28 cellular contexts compared by ENCODE assay signal in genomic region chr11:72307439-72307838, GRCh38.
"Had no signal": no experiment of that assay in that cellular context is flagged by ENCODE, and none has a peak within 500 bp of the region (broad histone marks: within the 10 kb centered on the region; RNA-seq: fewer than 3 reads in every experiment).

No MANE protein-coding gene starts in this region.

- H3K9me3 ChIP-seq: breast epithelium, heart right ventricle, pancreas, psoas muscle, stomach, thyroid gland, upper lobe of left lung, vagina had no signal

- H3K4me3 Mint-ChIP-seq: activated CD4-positive, alpha-beta memory T cell treated with anti-CD3 and anti-CD28 coated beads, Interleukin-2, amount 10 ng/mL, durations not matched to agents 7 days and 5 days; activated CD4-positive, alpha-beta T cell treated with anti-CD3 and anti-CD28 coated beads, Interleukin-2, amount 10 ng/mL, durations not matched to agents 7 days and 5 days; activated T-cell treated with anti-CD3 and anti-CD28 coated beads, Interleukin-2, amount 50 U/mL, for 24 hours; dendritic cell treated with granulocyte-macrophage colony-stimulating factor and Interleukin-4, amounts not matched to agents 40 ng/mL and 50 ng/mL, for 4 days; endodermal cell; mesothelial cell of epicardium; naive thymus-derived CD4-positive, alpha-beta T cell; neural crest cell; stimulated activated naive B cell treated with anti-CD40 and anti-IgM and Interleukin-4, amounts not matched to agents 10 μg/mL and 1 μg/mL and 100 μg/mL, for 72 hours had no signal

- H3K9me3 Mint-ChIP-seq: activated CD4-positive, alpha-beta memory T cell treated with anti-CD3 and anti-CD28 coated beads, Interleukin-2, amount 10 ng/mL, durations not matched to agents 7 days and 5 days; activated CD4-positive, alpha-beta T cell treated with anti-CD3 and anti-CD28 coated beads, Interleukin-2, amount 10 ng/mL, durations not matched to agents 7 days and 5 days; activated T-cell treated with anti-CD3 and anti-CD28 coated beads, Interleukin-2, amount 50 U/mL, for 24 hours; dendritic cell treated with granulocyte-macrophage colony-stimulating factor and Interleukin-4, amounts not matched to agents 40 ng/mL and 50 ng/mL, for 4 days; endodermal cell; mesothelial cell of epicardium; naive thymus-derived CD4-positive, alpha-beta T cell; neural crest cell; stimulated activated naive B cell treated with anti-CD40 and anti-IgM and Interleukin-4, amounts not matched to agents 10 μg/mL and 1 μg/mL and 100 μg/mL, for 72 hours had no signal

- H3K4me3 ChIP-seq: breast epithelium, heart right ventricle, pancreas, psoas muscle, smooth muscle cell, stomach, thyroid gland, upper lobe of left lung, vagina had no signal

- DNase-seq: activated CD4-positive, alpha-beta memory T cell treated with anti-CD3 and anti-CD28 coated beads, Interleukin-2, amount 10 ng/mL, durations not matched to agents 7 days and 5 days; activated CD4-positive, alpha-beta T cell treated with anti-CD3 and anti-CD28 coated beads, Interleukin-2, amount 10 ng/mL, durations not matched to agents 7 days and 5 days; activated CD4-positive, CD25-positive, alpha-beta regulatory T cell treated with anti-CD3 and anti-CD28 coated beads, Interleukin-2, amount 50 U/mL, for 72 hours; activated CD8-positive, alpha-beta memory T cell treated with anti-CD3 and anti-CD28 coated beads, Interleukin-2, amount 50 U/mL, for 48 hours; activated gamma-delta T cell; activated naive CD4-positive, alpha-beta T cell treated with anti-CD3 and anti-CD28 coated beads, Interleukin-2, amount 50 U/mL, for 16 hours; activated T-cell treated with anti-CD3 and anti-CD28 coated beads, Interleukin-2, amount 50 U/mL, for 24 hours; central memory CD4-positive, alpha-beta T cell; endodermal cell; foreskin fibroblast; heart right ventricle; naive thymus-derived CD4-positive, alpha-beta T cell; nucleus accumbens; pancreas; psoas muscle; stimulated activated CD4-positive, alpha-beta T cell treated with anti-CD3 and anti-CD28 coated beads, Interleukin-15, amount 100 ng/mL, for 24 hours; stimulated activated CD4-positive, alpha-beta T cell treated with anti-CD3 and anti-CD28 coated beads, Interleukin-2, amount 100 ng/mL, for 24 hours; stimulated activated naive B cell treated with anti-CD40 and anti-IgM and Interleukin-4, amounts not matched to agents 10 μg/mL and 1 μg/mL and 100 μg/mL, for 72 hours; stomach; thyroid gland; upper lobe of left lung had no signal

- H3K36me3 ChIP-seq: breast epithelium had no signal

- H3K4me1 Mint-ChIP-seq: activated CD4-positive, alpha-beta memory T cell treated with anti-CD3 and anti-CD28 coated beads, Interleukin-2, amount 10 ng/mL, durations not matched to agents 7 days and 5 days; endodermal cell had no signal

- H3K27me3 ChIP-seq: breast epithelium, heart right ventricle, pancreas, stomach, thyroid gland, upper lobe of left lung, vagina had no signal

- H3K27ac ChIP-seq: breast epithelium, heart right ventricle, pancreas, psoas muscle, stomach, thyroid gland, upper lobe of left lung, vagina had no signal

- H3K27ac Mint-ChIP-seq: activated CD4-positive, alpha-beta memory T cell treated with anti-CD3 and anti-CD28 coated beads, Interleukin-2, amount 10 ng/mL, durations not matched to agents 7 days and 5 days; activated CD4-positive, alpha-beta T cell treated with anti-CD3 and anti-CD28 coated beads, Interleukin-2, amount 10 ng/mL, durations not matched to agents 7 days and 5 days; activated T-cell treated with anti-CD3 and anti-CD28 coated beads, Interleukin-2, amount 50 U/mL, for 24 hours; dendritic cell treated with granulocyte-macrophage colony-stimulating factor and Interleukin-4, amounts not matched to agents 40 ng/mL and 50 ng/mL, for 4 days; endodermal cell; naive thymus-derived CD4-positive, alpha-beta T cell; stimulated activated naive B cell treated with anti-CD40 and anti-IgM and Interleukin-4, amounts not matched to agents 10 μg/mL and 1 μg/mL and 100 μg/mL, for 72 hours had no signal

- H3K4me1 ChIP-seq: breast epithelium, pancreas, psoas muscle, thyroid gland, upper lobe of left lung had no signal

- ATAC-seq: esophagus mucosa; heart right ventricle; naive thymus-derived CD4-positive, alpha-beta T cell; pancreas; stimulated activated naive B cell treated with anti-CD40 and anti-IgM and Interleukin-4, amounts not matched to agents 10 μg/mL and 1 μg/mL and 100 μg/mL, for 72 hours had no signal

- H3K27me3 Mint-ChIP-seq: activated CD4-positive, alpha-beta memory T cell treated with anti-CD3 and anti-CD28 coated beads, Interleukin-2, amount 10 ng/mL, durations not matched to agents 7 days and 5 days; activated CD4-positive, alpha-beta T cell treated with anti-CD3 and anti-CD28 coated beads, Interleukin-2, amount 10 ng/mL, durations not matched to agents 7 days and 5 days; activated T-cell treated with anti-CD3 and anti-CD28 coated beads, Interleukin-2, amount 50 U/mL, for 24 hours; dendritic cell treated with granulocyte-macrophage colony-stimulating factor and Interleukin-4, amounts not matched to agents 40 ng/mL and 50 ng/mL, for 4 days; naive thymus-derived CD4-positive, alpha-beta T cell; stimulated activated naive B cell treated with anti-CD40 and anti-IgM and Interleukin-4, amounts not matched to agents 10 μg/mL and 1 μg/mL and 100 μg/mL, for 72 hours had no signal
